18 cellular contexts compared by ENCODE assay signal in the genomic region with DNA sequence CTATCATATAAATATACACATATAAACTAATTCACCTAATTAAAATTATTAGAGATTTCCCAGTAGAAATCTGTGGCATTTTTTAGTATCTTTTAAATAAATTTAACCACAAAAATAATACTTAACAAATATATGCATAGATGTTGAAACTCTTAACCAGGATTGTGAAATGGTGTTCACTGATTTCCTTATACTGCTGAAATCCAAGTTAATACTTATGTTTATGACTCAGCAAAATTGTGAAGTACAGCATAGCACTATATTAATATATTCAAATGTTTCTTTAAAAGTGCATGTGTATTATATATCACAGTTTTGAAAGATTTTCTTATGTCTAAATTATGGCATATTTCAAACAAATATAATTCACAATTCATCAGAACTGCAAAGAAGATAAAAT.
DNase-seq lines count a peak whose midpoint lies in the region; ATAC-seq, FAIRE-seq and TF ChIP-seq lines count a peak whose summit lies in the region.
"Had no signal": no experiment of that assay in that cellular context is flagged by ENCODE, and none has a peak within 500 bp of the region (broad histone marks: within the 10 kb centered on the region; RNA-seq: fewer than 3 reads in every experiment).

No MANE protein-coding gene starts in this region.

- H3K36me3 ChIP-seq in bronchial epithelial cell (ENCODE audit: control insufficient read depth, insufficient read depth, low read length) = no peaks in the 10 kb centered on the region
- H3K36me3 ChIP-seq: uterus had no signal

- in situ Hi-C loops in ACHN (cut with HindIII; ENCODE audit: low pct_ligation_motif_present, low pct_unique_long_range_greater_than_20kb, low sequenced_read_pairs) = no loop called here

- FAIRE-seq in bronchial epithelial cell (lab: Jason Lieb, UNC) (no peak), D721Med (lab: Jason Lieb, UNC) (no peak)

- H3K4me1 ChIP-seq in foreskin keratinocyte = no peaks in the 10 kb centered on the region
- H3K4me1 ChIP-seq: uterus had no signal

- no peak overlapping the region for H3K4me3 ChIP-seq in bronchial epithelial cell (ENCODE audit: low read depth, low read length)
- H3K4me3 ChIP-seq: uterus had no signal

- TF ChIP-seq CTCF in bronchial epithelial cell (IDR thresholded peaks at IDR 0.05; ENCODE audit: insufficient read depth, low read length, severe bottlenecking) (no peak), foreskin keratinocyte (conservative IDR thresholded peaks at IDR 0.05) (no peak), D721Med (IDR thresholded peaks at IDR 0.05; ENCODE audit: insufficient read depth, missing control alignments) (no peak), GM20000 (IDR thresholded peaks at IDR 0.05; ENCODE audit: extremely low read depth, missing control alignments) (no peak)

- H3K27ac ChIP-seq in foreskin keratinocyte = no peak overlapping the region
- H3K27ac ChIP-seq: uterus had no signal

- DNase-seq in ACHN (peak; percentile 8), MV-4-11 (lab: John Stamatoyannopoulos, UW) (peak; percentile 6), bronchial epithelial cell (ENCODE audit: low read depth) (peak; percentile 86), foreskin keratinocyte (peak in 1 of 2 donors; percentile 42), D721Med (ENCODE audit: insufficient read length, low spot score) (no peak), GM20000 (ENCODE audit: low spot score) (no peak)
- DNase-seq in stimulated activated CD4-positive, alpha-beta T cell treated with anti-CD3 and anti-CD28 coated beads, Interleukin-1b, Interleukin-23, amount 100 ng/mL, for 48 hours = no peak
- DNase-seq: activated CD4-positive, CD25-positive, alpha-beta regulatory T cell; activated naive CD8-positive, alpha-beta T cell treated with anti-CD3 and anti-CD28 coated beads for 36 hours; Calu3; central memory CD4-positive, alpha-beta T cell; effector memory CD8-positive, alpha-beta T cell; KG1; NCI-H1694; NCI-H345; stimulated activated CD4-positive, alpha-beta T cell treated with anti-CD3 and anti-CD28 coated beads, Interleukin-2, amount 100 ng/mL, for 48 hours; uterus had no signal

- ATAC-seq in foreskin keratinocyte (peak; percentile 45), GM19328 (IDR thresholded peaks at IDR 0.05; ENCODE audit: unreplicated experiment) (no peak)
- ATAC-seq: effector memory CD8-positive, alpha-beta T cell had no signal

- no peaks in the 10 kb centered on the region for H3K27me3 ChIP-seq in bronchial epithelial cell (ENCODE audit: control insufficient read depth, insufficient read depth, low read length)
- H3K27me3 ChIP-seq in foreskin keratinocyte = no peaks in the 10 kb centered on the region
- H3K27me3 ChIP-seq: uterus had no signal

Comparison
In these comparisons a context has a peak if more than half of its experiments do, and no peak if none do; other contexts are left out.
1. DNase-seq: peak in ACHN (single experiment), MV-4-11 (single experiment) and bronchial epithelial cell (single experiment); none in D721Med (single experiment), GM20000 (single experiment) and stimulated activated CD4-positive, alpha-beta T cell treated with anti-CD3 and anti-CD28 coated beads, Interleukin-1b, Interleukin-23, amount 100 ng/mL, for 48 hours (single experiment).